ENCODE assay signal across 3 cellular contexts in genomic region chr6:20866038-20866437, GRCh38.
TF ChIP-seq lines count a peak whose summit lies in the region.

No MANE protein-coding gene starts in this region.

TF ChIP-seq in HEK293T, 16 proteins besides CTCF, POLR2A, EP300 and RAD21 (continued from another document):
- no peak for TF ChIP-seq NFRKB (IDR thresholded peaks at IDR 0.05)
- peak; percentile 30 for TF ChIP-seq PKNOX1 (IDR thresholded peaks at IDR 0.05)
- TF ChIP-seq FOXK2 (IDR thresholded peaks at IDR 0.05): no peak
- TF ChIP-seq ZNF384 (IDR thresholded peaks at IDR 0.05): no peak

TF ChIP-seq in H1, 55 proteins besides CTCF, POLR2A, EP300 and RAD21:
- TF ChIP-seq RXRA (IDR thresholded peaks at IDR 0.05; ENCODE audit: insufficient read depth, low read depth, low read length): no peak
- no peak for TF ChIP-seq EZH2 (IDR thresholded peaks at IDR 0.05; ENCODE audit: low read depth, low read length, severe bottlenecking)
- no peak for TF ChIP-seq CREB1 (IDR thresholded peaks at IDR 0.05)
- TF ChIP-seq TEAD4 (IDR thresholded peaks at IDR 0.05; ENCODE audit: low read depth, low read length): no peak
- TF ChIP-seq SUZ12 (IDR thresholded peaks at IDR 0.05; ENCODE audit: low read length): no peak
- TF ChIP-seq SIX5 (IDR thresholded peaks at IDR 0.05; ENCODE audit: low read depth, low read length): no peak
- no peak for TF ChIP-seq POU5F1 (IDR thresholded peaks at IDR 0.05; ENCODE audit: low read depth, low read length)
- no peak for TF ChIP-seq NANOG (IDR thresholded peaks at IDR 0.05; ENCODE audit: insufficient read depth, low read depth, low read length, poor library complexity, severe bottlenecking)
- TF ChIP-seq POLR2AphosphoS5 (IDR thresholded peaks at IDR 0.05; ENCODE audit: low read depth, low read length): no peak
- no peak for TF ChIP-seq BACH1 (IDR thresholded peaks at IDR 0.05; ENCODE audit: low read length)
- no peak for TF ChIP-seq SP4 (IDR thresholded peaks at IDR 0.05; ENCODE audit: low read length)
- TF ChIP-seq JUND (IDR thresholded peaks at IDR 0.05; ENCODE audit: low read length): no peak
TF ChIP-seq in H1: peak in this region for 0.

TF ChIP-seq in neural cell, 6 proteins besides CTCF, POLR2A, EP300 and RAD21 (continued from another document):
- TF ChIP-seq EZH2 (IDR thresholded peaks at IDR 0.05; ENCODE audit: borderline replicate concordance, insufficient read depth, low read length, poor library complexity, severe bottlenecking): no peak
- TF ChIP-seq POLR2AphosphoS5 (IDR thresholded peaks at IDR 0.05): no peak
- no peak for TF ChIP-seq REST (IDR thresholded peaks at IDR 0.05; ENCODE audit: borderline replicate concordance)
- no peak for TF ChIP-seq TAF1 (IDR thresholded peaks at IDR 0.05; ENCODE audit: low read depth)
- no peak for TF ChIP-seq MXI1 (conservative IDR thresholded peaks at IDR 0.05; ENCODE audit: poor library complexity, severe bottlenecking)
TF ChIP-seq in neural cell: peak in this region for 0.
